ENCODE assay signal across 27 cellular contexts in the genomic region with DNA sequence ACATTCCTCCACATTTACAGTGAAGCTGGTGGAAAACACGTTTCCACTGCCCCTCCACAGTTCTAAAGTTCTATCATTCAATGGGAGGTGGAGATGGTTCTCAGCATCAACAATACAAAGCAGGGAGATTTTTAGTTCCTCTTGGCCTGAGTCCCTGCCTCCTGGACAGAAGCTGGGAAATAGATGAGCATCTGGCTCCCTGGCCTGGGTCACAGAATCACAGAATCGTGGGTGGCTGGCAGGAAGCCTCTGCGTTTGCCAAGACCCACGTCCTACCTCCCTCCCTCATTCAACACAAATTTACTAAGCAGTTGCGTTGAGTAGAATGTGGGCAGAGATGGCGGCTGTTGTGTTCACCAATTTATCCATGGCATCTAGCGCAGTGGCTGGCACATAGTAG. TPM values are rescaled to one million over a fixed set of nuclear protein-coding genes. Genes with fewer than 3 reads are reported as not detected.
A peak's percentile ranks its signal among the peaks of the same experiment; 100 is the strongest.
DNase-seq lines count a peak whose midpoint lies in the region; ATAC-seq, FAIRE-seq and TF ChIP-seq lines count a peak whose summit lies in the region.
"Had no signal": no experiment of that assay in that cellular context is flagged by ENCODE, and none has a peak within 500 bp of the region (broad histone marks: within the 10 kb centered on the region; RNA-seq: fewer than 3 reads in every experiment).

No MANE protein-coding gene starts in this region.

- H3K4me1 ChIP-seq in right lobe of liver (peaks cover 0 to 32% (median 9%) of the 10 kb centered on the region in 4 donors), right atrium auricular region (peaks cover 0 to 4% of the 10 kb centered on the region in 2 donors)

- peaks cover 14% of the 10 kb centered on the region for H3K4me1 Mint-ChIP-seq in activated CD8-positive, alpha-beta memory T cell treated with anti-CD3 and anti-CD28 coated beads, Interleukin-2, amount 10 ng/mL, durations not matched to agents 7 days and 5 days
- peaks cover 5% of the 10 kb centered on the region for H3K4me1 Mint-ChIP-seq in activated T-helper 17 cell treated with anti-CD3 and anti-CD28 coated beads, Interleukin-2, amount 50 U/mL, for 72 hours

- H3K36me3 ChIP-seq in right lobe of liver (no peaks in the 10 kb centered on the region), right atrium auricular region (no peaks in the 10 kb centered on the region)
- H3K36me3 ChIP-seq: esophagus muscularis mucosa, gastroesophageal sphincter, thoracic aorta had no signal

- intact Hi-C loops in right lobe of liver (cut with DNase I): no loop called here

- peak overlapping the region; percentile 70 for H3K27ac Mint-ChIP-seq in activated CD8-positive, alpha-beta memory T cell treated with anti-CD3 and anti-CD28 coated beads, Interleukin-2, amount 10 ng/mL, durations not matched to agents 7 days and 5 days
- H3K27ac Mint-ChIP-seq in activated T-helper 17 cell treated with anti-CD3 and anti-CD28 coated beads, Interleukin-2, amount 50 U/mL, for 72 hours: no peak overlapping the region
- H3K27ac Mint-ChIP-seq: activated CD4-positive, alpha-beta memory T cell treated with anti-CD3 and anti-CD28 coated beads, Interleukin-2, amount 10 ng/mL, durations not matched to agents 7 days and 5 days; effector memory CD8-positive, alpha-beta T cell; memory B cell; T-helper 17 cell had no signal

- no peak for DNase-seq in activated CD8-positive, alpha-beta memory T cell treated with anti-CD3 and anti-CD28 coated beads, Interleukin-2, amount 10 ng/mL, durations not matched to agents 7 days and 5 days
- no peak for DNase-seq in activated CD8-positive, alpha-beta memory T cell treated with anti-CD3 and anti-CD28 coated beads for 24 hours
- DNase-seq in GM12892 (ENCODE audit: insufficient read length) (no peak), right lobe of liver (peak in 1 of 3 donors; percentile 80), occipital lobe (lab: John Stamatoyannopoulos, UW) (no peak), right atrium auricular region (ENCODE audit: low spot score) (no peak), H54 (ENCODE audit: insufficient read length, low spot score) (no peak)
- DNase-seq: activated CD4-positive, alpha-beta memory T cell treated with anti-CD3 and anti-CD28 coated beads, Interleukin-2, amount 10 ng/mL, durations not matched to agents 7 days and 5 days; activated effector memory CD4-positive, alpha-beta T cell treated with Interleukin-2 at 50 U/mL for 16 hours; DMS153; effector memory CD8-positive, alpha-beta T cell; NCI-H146; NCI-H82; stimulated activated CD4-positive, alpha-beta T cell treated with anti-CD3 and anti-CD28 coated beads, Interleukin-15, amount 100 ng/mL, for 24 hours; T-helper 17 cell had no signal

- TF ChIP-seq CTCF in right lobe of liver (IDR thresholded peaks at IDR 0.05): no peak
- no peak for TF ChIP-seq CTCF in right atrium auricular region (IDR thresholded peaks at IDR 0.05)

- FAIRE-seq in GM12892 (lab: Jason Lieb, UNC): no peak
- FAIRE-seq in H54 (lab: Jason Lieb, UNC): no peak
- FAIRE-seq: astrocyte, G401.6 had no signal

- no peaks in the 10 kb centered on the region for H3K9me3 Mint-ChIP-seq in activated CD8-positive, alpha-beta memory T cell treated with anti-CD3 and anti-CD28 coated beads, Interleukin-2, amount 10 ng/mL, durations not matched to agents 7 days and 5 days (ENCODE audit: low read depth)
- H3K9me3 Mint-ChIP-seq in activated T-helper 17 cell treated with anti-CD3 and anti-CD28 coated beads, Interleukin-2, amount 50 U/mL, for 72 hours: no peaks in the 10 kb centered on the region
- H3K9me3 Mint-ChIP-seq: activated CD4-positive, alpha-beta memory T cell treated with anti-CD3 and anti-CD28 coated beads, Interleukin-2, amount 10 ng/mL, durations not matched to agents 7 days and 5 days; effector memory CD8-positive, alpha-beta T cell; memory B cell; naive thymus-derived CD8-positive, alpha-beta T cell had no signal

- no peaks in the 10 kb centered on the region for H3K36me3 Mint-ChIP-seq in activated CD8-positive, alpha-beta memory T cell treated with anti-CD3 and anti-CD28 coated beads, Interleukin-2, amount 10 ng/mL, durations not matched to agents 7 days and 5 days
- no peaks in the 10 kb centered on the region for H3K36me3 Mint-ChIP-seq in activated T-helper 17 cell treated with anti-CD3 and anti-CD28 coated beads, Interleukin-2, amount 50 U/mL, for 72 hours (ENCODE audit: low read depth)
- H3K36me3 Mint-ChIP-seq: memory B cell; naive thymus-derived CD8-positive, alpha-beta T cell had no signal

- peak overlapping the region in 2 of 3 donors; percentile 57 to 81 for H3K27ac ChIP-seq in right lobe of liver
- no peak overlapping the region for H3K27ac ChIP-seq in right atrium auricular region
- H3K27ac ChIP-seq: C4-2B, esophagus muscularis mucosa, gastroesophageal sphincter, HL-60, thoracic aorta, VCaP had no signal

- 23% methylated on average over 6 of the region's 7 CpGs for WGBS in right lobe of liver (ENCODE audit: insufficient coverage, low coverage, low lambda C conversion rate, missing lambda C conversion rate)

- H3K27me3 Mint-ChIP-seq in activated CD8-positive, alpha-beta memory T cell treated with anti-CD3 and anti-CD28 coated beads, Interleukin-2, amount 10 ng/mL, durations not matched to agents 7 days and 5 days: peaks cover 11% of the 10 kb centered on the region
- H3K27me3 Mint-ChIP-seq in activated T-helper 17 cell treated with anti-CD3 and anti-CD28 coated beads, Interleukin-2, amount 50 U/mL, for 72 hours: no peaks in the 10 kb centered on the region

- H3K27me3 ChIP-seq in right lobe of liver (no peaks in the 10 kb centered on the region), right atrium auricular region (no peaks in the 10 kb centered on the region)
- H3K27me3 ChIP-seq: esophagus muscularis mucosa, gastroesophageal sphincter had no signal

- ATAC-seq in activated CD8-positive, alpha-beta memory T cell treated with anti-CD3 and anti-CD28 coated beads, Interleukin-2, amount 10 ng/mL, durations not matched to agents 7 days and 5 days: no peak
- ATAC-seq in activated T-helper 17 cell treated with anti-CD3 and anti-CD28 coated beads, Interleukin-2, amount 50 U/mL, for 72 hours (replicated peaks): no peak
- ATAC-seq in right lobe of liver: peak; percentile 8 to 70 (median 28)
- ATAC-seq: gastroesophageal sphincter, sciatic nerve had no signal

- TF ChIP-seq POLR2A in GM12892 (IDR thresholded peaks at IDR 0.05; ENCODE audit: low read depth, low read length) (0 out of 2 replicates have a peak, but pooled peaks have one; percentile 7), right lobe of liver (IDR thresholded peaks at IDR 0.05) (no peak), H54 (IDR thresholded peaks at IDR 0.05; ENCODE audit: low read depth, low read length) (no peak)

- no peaks in the 10 kb centered on the region for H3K9me3 ChIP-seq in right lobe of liver
- H3K9me3 ChIP-seq in right atrium auricular region: no peaks in the 10 kb centered on the region
- H3K9me3 ChIP-seq: esophagus muscularis mucosa, gastroesophageal sphincter, thoracic aorta had no signal

- H3K4me3 ChIP-seq in right lobe of liver: no peak overlapping the region
- no peak overlapping the region for H3K4me3 ChIP-seq in right atrium auricular region
- H3K4me3 ChIP-seq: esophagus muscularis mucosa, gastroesophageal sphincter, thoracic aorta had no signal

- H3K4me3 Mint-ChIP-seq in activated CD8-positive, alpha-beta memory T cell treated with anti-CD3 and anti-CD28 coated beads, Interleukin-2, amount 10 ng/mL, durations not matched to agents 7 days and 5 days: no peak overlapping the region
- peak overlapping the region; percentile 43 for H3K4me3 Mint-ChIP-seq in activated T-helper 17 cell treated with anti-CD3 and anti-CD28 coated beads, Interleukin-2, amount 50 U/mL, for 72 hours
- H3K4me3 Mint-ChIP-seq: activated CD4-positive, alpha-beta memory T cell treated with anti-CD3 and anti-CD28 coated beads, Interleukin-2, amount 10 ng/mL, durations not matched to agents 7 days and 5 days; effector memory CD8-positive, alpha-beta T cell; memory B cell; naive thymus-derived CD8-positive, alpha-beta T cell; T-helper 17 cell had no signal

- CTCF ChIA-PET in activated CD8-positive, alpha-beta memory T cell treated with anti-CD3 and anti-CD28 coated beads, Interleukin-2, amount 10 ng/mL, durations not matched to agents 7 days and 5 days (lab: Charles Lee): interaction anchor here (0.9 to 1.9 kb wide), 6 partner anchors 8 to 128 kb away, joined by 3 to 6 read pairs (median 3); no protein-coding TSS in a partner anchor

RNA-seq across cellular contexts. Expression of a gene that starts 5.2 kb away (rescaled TPM):
- total RNA-seq in activated CD8-positive, alpha-beta memory T cell treated with anti-CD3 and anti-CD28 coated beads, Interleukin-2, amount 10 ng/mL, durations not matched to agents 7 days and 5 days: 1 to 10 TPM; 6.0 to 7.2 TPM
- 4.7 TPM for polyA plus RNA-seq in GM12892 (2012; ENCODE audit: missing spikeins)
- 1 to 10 TPM; 1.9 to 5.8 TPM for total RNA-seq in activated T-helper 17 cell treated with anti-CD3 and anti-CD28 coated beads, Interleukin-2, amount 50 U/mL, for 72 hours
- total RNA-seq in right lobe of liver (1 to 10 TPM; 2.3 to 7.5 (median 3.9) TPM), occipital lobe (0.47 TPM), right atrium auricular region (10 to 100 TPM; 10.1 to 11.4 TPM)

Comparison
In these comparisons a context has a peak if more than half of its experiments do, and no peak if none do; other contexts are left out.
1. ATAC-seq: peak in right lobe of liver (4 of 4); none in activated CD8-positive, alpha-beta memory T cell treated with anti-CD3 and anti-CD28 coated beads, Interleukin-2, amount 10 ng/mL, durations not matched to agents 7 days and 5 days (single experiment) and activated T-helper 17 cell treated with anti-CD3 and anti-CD28 coated beads, Interleukin-2, amount 50 U/mL, for 72 hours (single experiment).
2. H3K27ac ChIP-seq: peak in right lobe of liver (2 of 3); none in right atrium auricular region (0 of 2).